Comparison of ENCODE assay signal across 12 cellular contexts in genomic region chr4:150510176-150510875, GRCh38.
DNase-seq lines count a peak whose midpoint lies in the region; ATAC-seq, FAIRE-seq and TF ChIP-seq lines count a peak whose summit lies in the region.
"Had no signal": no experiment of that assay in that cellular context is flagged by ENCODE, and none has a peak within 500 bp of the region (broad histone marks: within the 10 kb centered on the region; RNA-seq: fewer than 3 reads in every experiment).

No MANE protein-coding gene starts in this region.

- H3K9me3 Mint-ChIP-seq in WTC11 (peaks cover 19% of the 10 kb centered on the region), endothelial cell (ENCODE audit: unreplicated experiment) (no peaks in the 10 kb centered on the region)

- H3K27me3 Mint-ChIP-seq in WTC11 (ENCODE audit: low read depth), result no peaks in the 10 kb centered on the region
- no peaks in the 10 kb centered on the region for H3K27me3 Mint-ChIP-seq in endothelial cell (ENCODE audit: unreplicated experiment)

- peak overlapping the region; percentile 13 to 23 for H3K4me3 ChIP-seq in foreskin fibroblast (ENCODE audit: low read depth in 1 of 2, low read length in 2 of 2)
- H3K4me3 ChIP-seq: right lobe of liver had no signal

- TF ChIP-seq CTCF in WTC11 (IDR thresholded peaks at IDR 0.05) (no peak), foreskin fibroblast (IDR thresholded peaks at IDR 0.05; ENCODE audit: low read depth, low read length) (no peak), endothelial cell (IDR thresholded peaks at IDR 0.05; ENCODE audit: unreplicated experiment) (no peak)

- ATAC-seq in WTC11, result no peak
- ATAC-seq in HG02610 (IDR thresholded peaks at IDR 0.05; ENCODE audit: unreplicated experiment), result no peak
- ATAC-seq: right lobe of liver had no signal

- H3K4me3 Mint-ChIP-seq in WTC11, result no peak overlapping the region
- no peak overlapping the region for H3K4me3 Mint-ChIP-seq in endothelial cell (ENCODE audit: unreplicated experiment)
- H3K4me3 Mint-ChIP-seq: activated naive CD4-positive, alpha-beta T cell treated with anti-CD3 and anti-CD28 coated beads for 36 hours had no signal

- no peak for FAIRE-seq in RCC 7860 (lab: Jason Lieb, UNC)

- peaks cover 9% of the 10 kb centered on the region for H3K36me3 Mint-ChIP-seq in WTC11
- H3K36me3 Mint-ChIP-seq in endothelial cell (ENCODE audit: low read depth, unreplicated experiment), result no peaks in the 10 kb centered on the region

- H3K27ac Mint-ChIP-seq in WTC11, result no peak overlapping the region
- no peak overlapping the region for H3K27ac Mint-ChIP-seq in endothelial cell (ENCODE audit: unreplicated experiment)
- H3K27ac Mint-ChIP-seq: activated naive CD4-positive, alpha-beta T cell treated with anti-CD3 and anti-CD28 coated beads for 36 hours had no signal

- CTCF ChIA-PET in WTC11 (lab: Charles Lee), result no interaction called here

- POLR2A ChIA-PET in WTC11 (lab: Charles Lee), result no interaction called here

- DNase-seq in GM04503 (ENCODE audit: low read depth), result peak; percentile 47
- no peak for DNase-seq in WTC11 (ENCODE audit: low spot score)
- DNase-seq in foreskin fibroblast, result peak; percentile 66 to 81
- peak; percentile 43 for DNase-seq in pulmonary artery endothelial cell (ENCODE audit: low read depth, low spot score)
- DNase-seq in endothelial cell (ENCODE audit: low spot score), result no peak
- DNase-seq in RCC 7860 (ENCODE audit: low spot score), result no peak
- DNase-seq in activated CD4-positive, alpha-beta T cell treated with anti-CD3 and anti-CD28 coated beads for 4 hours, result no peak
- DNase-seq: activated CD4-positive, alpha-beta T cell treated with anti-CD3 and anti-CD28 coated beads for 1 hour; activated naive CD4-positive, alpha-beta T cell treated with anti-CD3 and anti-CD28 coated beads for 36 hours; NCI-H446; right lobe of liver had no signal

- H3K4me1 Mint-ChIP-seq in WTC11 (no peaks in the 10 kb centered on the region), endothelial cell (ENCODE audit: unreplicated experiment) (peaks cover 7% of the 10 kb centered on the region)

TF ChIP-seq in WTC11, 78 proteins besides CTCF, POLR2A, EP300 and RAD21:
- TF ChIP-seq ZNF281 (CRISPR knock-in tag; IDR thresholded peaks at IDR 0.05) (no peak), ZNF263 (CRISPR knock-in tag; IDR thresholded peaks at IDR 0.05; ENCODE audit: low read depth) (no peak), ZNF121 (CRISPR knock-in tag; IDR thresholded peaks at IDR 0.05) (no peak), GRHL2 (CRISPR knock-in tag; IDR thresholded peaks at IDR 0.05; ENCODE audit: insufficient replicate concordance, severe bottlenecking) (no peak), HMGA2 (CRISPR knock-in tag; IDR thresholded peaks at IDR 0.05) (0 out of 2 replicates have a peak, but pooled peaks have one; percentile 7)
TF ChIP-seq in WTC11: peak in this region for 1.

Comparison
In these comparisons a context has a peak if more than half of its experiments do, and no peak if none do; other contexts are left out.
1. DNase-seq: peak in GM04503 (single experiment), foreskin fibroblast (2 of 2) and pulmonary artery endothelial cell (single experiment); none in WTC11 (single experiment), endothelial cell (single experiment), RCC 7860 (single experiment) and activated CD4-positive, alpha-beta T cell treated with anti-CD3 and anti-CD28 coated beads for 4 hours (0 of 2).